In genomic region chr9:136627703-136628102, GRCh38 we compare ENCODE assay signal across 20 cellular contexts. TPM values are rescaled to one million over a fixed set of nuclear protein-coding genes. Genes with fewer than 3 reads are reported as not detected.
A peak's percentile ranks its signal among the peaks of the same experiment; 100 is the strongest.
DNase-seq lines count a peak whose midpoint lies in the region; ATAC-seq and TF ChIP-seq lines count a peak whose summit lies in the region.
"Had no signal": no experiment of that assay in that cellular context is flagged by ENCODE, and none has a peak within 500 bp of the region (broad histone marks: within the 10 kb centered on the region; RNA-seq: fewer than 3 reads in every experiment).

No MANE protein-coding gene starts in this region.

- DNase-seq in WERI-Rb-1 (no peak), mesothelial cell of epicardium (ENCODE audit: low spot score in 2 of 2, unreplicated experiment in 2 of 2) (no peak), NCI-H1092 treated with DMSO at 0.1 percent for 48 hours (lab: John Stamatoyannopoulos, UW) (no peak), NCI-H146 (lab: John Stamatoyannopoulos, UW) (no peak)
- DNase-seq: CD8-positive, alpha-beta T cell; DMS79 treated with DMSO at 0.1 percent for 48 hours; MV-4-11; NCI-H1417 treated with DMSO at 0.1 percent for 48 hours; NCI-H2029; NCI-H748 treated with DMSO at 0.1 percent for 48 hours; PC-3 had no signal

- H3K36me3 ChIP-seq in KOPT-K1 (ENCODE audit: insufficient read depth, low read length) = no peaks in the 10 kb centered on the region
- no peaks in the 10 kb centered on the region for H3K36me3 ChIP-seq in WERI-Rb-1
- H3K36me3 ChIP-seq: SJSA1 had no signal

- peaks cover 29% of the 10 kb centered on the region for H3K4me1 Mint-ChIP-seq in mesothelial cell of epicardium
- peaks cover 14% of the 10 kb centered on the region for H3K4me1 Mint-ChIP-seq in stimulated activated memory B cell treated with anti-CD40 and anti-IgM and Interleukin-4, amounts not matched to agents 10 μg/mL and 1 μg/mL and 100 μg/mL, for 72 hours

- no peak overlapping the region for H3K4me3 Mint-ChIP-seq in mesothelial cell of epicardium
- H3K4me3 Mint-ChIP-seq in stimulated activated memory B cell treated with anti-CD40 and anti-IgM and Interleukin-4, amounts not matched to agents 10 μg/mL and 1 μg/mL and 100 μg/mL, for 72 hours = no peak overlapping the region
- H3K4me3 Mint-ChIP-seq: B cell; CD8-positive, alpha-beta T cell had no signal

- H3K27ac ChIP-seq in KOPT-K1 (ENCODE audit: low read depth, low read length, poor library complexity, severe bottlenecking) = peak overlapping the region; percentile 30
- peak overlapping the region; percentile 54 for H3K27ac ChIP-seq in WERI-Rb-1
- H3K27ac ChIP-seq: GM23248, SJSA1 had no signal

- peak overlapping the region; percentile 78 for H3K27ac Mint-ChIP-seq in mesothelial cell of epicardium
- H3K27ac Mint-ChIP-seq in stimulated activated memory B cell treated with anti-CD40 and anti-IgM and Interleukin-4, amounts not matched to agents 10 μg/mL and 1 μg/mL and 100 μg/mL, for 72 hours = peak overlapping the region; percentile 60
- H3K27ac Mint-ChIP-seq: B cell; CD8-positive, alpha-beta T cell had no signal

- no peaks in the 10 kb centered on the region for H3K9me3 Mint-ChIP-seq in mesothelial cell of epicardium
- H3K9me3 Mint-ChIP-seq in stimulated activated memory B cell treated with anti-CD40 and anti-IgM and Interleukin-4, amounts not matched to agents 10 μg/mL and 1 μg/mL and 100 μg/mL, for 72 hours = no peaks in the 10 kb centered on the region
- H3K9me3 Mint-ChIP-seq: CD8-positive, alpha-beta T cell had no signal

- H3K9me3 ChIP-seq in KOPT-K1 (ENCODE audit: insufficient read depth, low read length, poor library complexity, severe bottlenecking) = no peaks in the 10 kb centered on the region
- H3K9me3 ChIP-seq in WERI-Rb-1 (ENCODE audit: severe bottlenecking) = no peaks in the 10 kb centered on the region
- H3K9me3 ChIP-seq: SJSA1 had no signal

- H3K36me3 Mint-ChIP-seq in mesothelial cell of epicardium = no peaks in the 10 kb centered on the region
- no peaks in the 10 kb centered on the region for H3K36me3 Mint-ChIP-seq in stimulated activated memory B cell treated with anti-CD40 and anti-IgM and Interleukin-4, amounts not matched to agents 10 μg/mL and 1 μg/mL and 100 μg/mL, for 72 hours
- H3K36me3 Mint-ChIP-seq: CD8-positive, alpha-beta T cell had no signal

- H3K27me3 Mint-ChIP-seq in mesothelial cell of epicardium (ENCODE audit: low read depth) = no peaks in the 10 kb centered on the region
- peaks cover 46% of the 10 kb centered on the region for H3K27me3 Mint-ChIP-seq in stimulated activated memory B cell treated with anti-CD40 and anti-IgM and Interleukin-4, amounts not matched to agents 10 μg/mL and 1 μg/mL and 100 μg/mL, for 72 hours

- H3K27me3 ChIP-seq in WERI-Rb-1 (ENCODE audit: insufficient read depth, low read depth, severe bottlenecking) = no peaks in the 10 kb centered on the region
- H3K27me3 ChIP-seq: SJSA1 had no signal

- H3K4me3 ChIP-seq in WERI-Rb-1 (ENCODE audit: low read depth, low read length) = no peak overlapping the region
- H3K4me3 ChIP-seq: GM12878, GM23248, K562, SJSA1 had no signal

- TF ChIP-seq CTCF in WERI-Rb-1 (IDR thresholded peaks at IDR 0.05; ENCODE audit: low read depth, low read length) = no peak
- TF ChIP-seq CTCF in mesothelial cell of epicardium (IDR thresholded peaks at IDR 0.05; ENCODE audit: unreplicated experiment) = peak; percentile 2

- ATAC-seq in stimulated activated memory B cell treated with anti-CD40 and anti-IgM and Interleukin-4, amounts not matched to agents 10 μg/mL and 1 μg/mL and 100 μg/mL, for 72 hours = no peak
- ATAC-seq in HG03378 (IDR thresholded peaks at IDR 0.05; ENCODE audit: unreplicated experiment) = no peak
- ATAC-seq: CD8-positive, alpha-beta T cell; GM12878; HCT116; K562; PC-3 had no signal

RNA-seq across cellular contexts. Expression of gene EGFL7, which starts 35.0 kb away (rescaled TPM):
- total RNA-seq in mesothelial cell of epicardium = 35.6 to 39.3 TPM (median 38.2 TPM) in 3 replicates
- total RNA-seq: CD8-positive, alpha-beta T cell had no signal

RNA-seq across cellular contexts. Expression of gene AGPAT2, which starts 59.6 kb away (rescaled TPM):
- total RNA-seq in mesothelial cell of epicardium = 32.8 to 36.1 TPM (median 34.9 TPM) in 3 replicates
